In genomic region chr11:34160791-34161190, GRCh38 we compare ENCODE assay signal across 17 cellular contexts. TPM values are rescaled to one million over a fixed set of nuclear protein-coding genes. Genes with fewer than 3 reads are reported as not detected.
A peak's percentile ranks its signal among the peaks of the same experiment; 100 is the strongest.
DNase-seq lines count a peak whose midpoint lies in the region; ATAC-seq and TF ChIP-seq lines count a peak whose summit lies in the region.
"Had no signal": no experiment of that assay in that cellular context is flagged by ENCODE, and none has a peak within 500 bp of the region (broad histone marks: within the 10 kb centered on the region; RNA-seq: fewer than 3 reads in every experiment).

No MANE protein-coding gene starts in this region.

- H3K9me2 ChIP-seq in SK-N-SH, result no peaks in the 10 kb centered on the region

- H3K27ac Mint-ChIP-seq in WTC11, result no peak overlapping the region
- H3K27ac Mint-ChIP-seq: B cell; CD14-positive monocyte; CD4-positive, CD25-positive, alpha-beta regulatory T cell had no signal

- H3K4me3 ChIP-seq in SK-N-SH (ENCODE audit: low read depth in 2 of 2, low read length in 1 of 2) (no peak overlapping the region), osteoblast (ENCODE audit: insufficient read depth, low read length) (no peak overlapping the region)
- H3K4me3 ChIP-seq in BLaER1 treated with 17β-estradiol and CSF1 and Interleukin-3, amounts not matched to agents 10 nM and 100 nM, result no peak overlapping the region
- H3K4me3 ChIP-seq: A549 had no signal

- H3F3A ChIP-seq in SK-N-SH (replicated peaks; ENCODE audit: insufficient read depth), result no peaks in the 10 kb centered on the region

- no peaks in the 10 kb centered on the region for H3K9me3 ChIP-seq in SK-N-SH
- H3K9me3 ChIP-seq in BLaER1 treated with 17β-estradiol and CSF1 and Interleukin-3, amounts not matched to agents 10 nM and 100 nM (replicated peaks in 1 of 11), result no peaks in the 10 kb centered on the region
- no peaks in the 10 kb centered on the region for H3K9me3 ChIP-seq in osteoblast (ENCODE audit: low read depth, low read length)
- H3K9me3 ChIP-seq: A549 had no signal

- H3K27ac ChIP-seq in SK-N-SH (ENCODE audit: low read depth in 2 of 2, low read length in 1 of 2) (peak overlapping the region in 1 of 2 experiments; percentile 91; a peak in 2 of 4 replicates), osteoblast (ENCODE audit: low read depth, low read length) (no peak overlapping the region)
- no peak overlapping the region for H3K27ac ChIP-seq in BLaER1 treated with 17β-estradiol and CSF1 and Interleukin-3, amounts not matched to agents 10 nM and 100 nM
- H3K27ac ChIP-seq: 22Rv1, A549 had no signal

- H4K20me1 ChIP-seq in SK-N-SH (ENCODE audit: insufficient read depth) (no peaks in the 10 kb centered on the region), osteoblast (ENCODE audit: insufficient read depth, low read length) (peaks cover 12% of the 10 kb centered on the region)
- H4K20me1 ChIP-seq in BLaER1 treated with 17β-estradiol and CSF1 and Interleukin-3, amounts not matched to agents 10 nM and 100 nM, result peaks cover 0 to 21% (median 0%) of the 10 kb centered on the region in 11 experiments; a peak in 7 of 22 replicates

- no peak for TF ChIP-seq RAD21 in SK-N-SH (IDR thresholded peaks at IDR 0.05; ENCODE audit: low read length)

- peaks cover 0 to 54% of the 10 kb centered on the region in 2 experiments; a peak in 1 of 4 replicates for H3K4me1 ChIP-seq in SK-N-SH (ENCODE audit: control insufficient read depth in 1 of 2, insufficient read depth in 2 of 2, low read depth in 1 of 2, low read length in 1 of 2)
- H3K4me1 ChIP-seq in BLaER1 treated with 17β-estradiol and CSF1 and Interleukin-3, amounts not matched to agents 10 nM and 100 nM, result peaks cover 0 to 41% (median 30%) of the 10 kb centered on the region in 10 experiments; a peak in 15 of 20 replicates
- H3K4me1 ChIP-seq in osteoblast (ENCODE audit: insufficient read depth, low read length), result no peaks in the 10 kb centered on the region
- H3K4me1 ChIP-seq: A549 had no signal

- H3K9me3 Mint-ChIP-seq in WTC11, result no peaks in the 10 kb centered on the region
- H3K9me3 Mint-ChIP-seq: CD4-positive, alpha-beta memory T cell; CD4-positive, CD25-positive, alpha-beta regulatory T cell; CD8-positive, alpha-beta memory T cell had no signal

- CTCF ChIA-PET in SK-N-SH (lab: Yijun Ruan, JAX) (interaction anchor here (0.7 to 9.4 kb wide), 6 partner anchors 9 to 332 kb away, joined by 3 to 51 read pairs (median 5); no protein-coding TSS in a partner anchor), WTC11 (lab: Charles Lee) (interaction anchor here (0.8 to 2.1 kb wide), 6 partner anchors 11 to 353 kb away, joined by 3 to 8 read pairs (median 4); partner anchors contain the start of gene ELF5)

- no peak overlapping the region for H3K4me2 ChIP-seq in SK-N-SH
- H3K4me2 ChIP-seq in BLaER1 treated with 17β-estradiol and CSF1 and Interleukin-3, amounts not matched to agents 10 nM and 100 nM, result peak overlapping the region in 7 of 11 experiments; percentile 28 to 65 (median 55); a peak in 11 of 22 replicates
- no peak overlapping the region for H3K4me2 ChIP-seq in osteoblast (ENCODE audit: insufficient read depth, low read length)
- H3K4me2 ChIP-seq: A549 had no signal

- WGBS in SK-N-SH (ENCODE audit: low lambda C conversion rate), result 73% methylated on average over 16 of the region's 18 CpGs

- H3K4me1 Mint-ChIP-seq in WTC11, result no peaks in the 10 kb centered on the region
- H3K4me1 Mint-ChIP-seq: B cell had no signal

- ATAC-seq in SK-N-SH treated with all-trans-retinoic acid at 6 μM for 48 hours, result no peak; the same call in 2 of the 3 replicates
- no peak for ATAC-seq in WTC11
- ATAC-seq: A549 had no signal

- TF ChIP-seq CTCF in SK-N-SH (IDR thresholded peaks at IDR 0.05) (no peak), osteoblast (IDR thresholded peaks at IDR 0.05; ENCODE audit: extremely low read depth, low read depth, low read length) (no peak), WTC11 (IDR thresholded peaks at IDR 0.05) (no peak)

- no peaks in the 10 kb centered on the region for H3K79me2 ChIP-seq in SK-N-SH (ENCODE audit: insufficient read depth)
- H3K79me2 ChIP-seq in osteoblast (ENCODE audit: insufficient read depth, low read length), result no peaks in the 10 kb centered on the region

- no peak overlapping the region for H3K4me3 Mint-ChIP-seq in WTC11
- H3K4me3 Mint-ChIP-seq: B cell; CD4-positive, alpha-beta memory T cell; CD4-positive, CD25-positive, alpha-beta regulatory T cell; CD8-positive, alpha-beta memory T cell had no signal

- H3K27me3 Mint-ChIP-seq in WTC11 (ENCODE audit: low read depth), result no peaks in the 10 kb centered on the region
- H3K27me3 Mint-ChIP-seq: B cell; CD4-positive, alpha-beta memory T cell; CD4-positive, CD25-positive, alpha-beta regulatory T cell had no signal

- no peak overlapping the region for H3K9ac ChIP-seq in SK-N-SH
- H3K9ac ChIP-seq in BLaER1 treated with 17β-estradiol and CSF1 and Interleukin-3, amounts not matched to agents 10 nM and 100 nM, result no peak overlapping the region

- H3K36me3 Mint-ChIP-seq in WTC11, result no peaks in the 10 kb centered on the region
- H3K36me3 Mint-ChIP-seq: CD4-positive, alpha-beta memory T cell; CD4-positive, CD25-positive, alpha-beta regulatory T cell; CD8-positive, alpha-beta memory T cell had no signal

- no peak for TF ChIP-seq EP300 in SK-N-SH (IDR thresholded peaks at IDR 0.05; ENCODE audit: borderline replicate concordance in 1 of 2, low read depth in 1 of 2, low read length in 1 of 2)

- peaks cover 0 to 22% of the 10 kb centered on the region in 2 experiments for H3K36me3 ChIP-seq in SK-N-SH (replicated peaks in 1 of 2; ENCODE audit: control insufficient read depth in 1 of 2, insufficient read depth in 2 of 2, low read length in 1 of 2)
- peaks cover 0 to 18% (median 5%) of the 10 kb centered on the region in 11 experiments; a peak in 10 of 22 replicates for H3K36me3 ChIP-seq in BLaER1 treated with 17β-estradiol and CSF1 and Interleukin-3, amounts not matched to agents 10 nM and 100 nM
- H3K36me3 ChIP-seq in osteoblast (ENCODE audit: insufficient read depth, low read length), result peaks cover 7% of the 10 kb centered on the region

- H3K27me3 ChIP-seq in SK-N-SH (ENCODE audit: insufficient read depth), result no peaks in the 10 kb centered on the region
- H3K27me3 ChIP-seq in BLaER1 treated with 17β-estradiol and CSF1 and Interleukin-3, amounts not matched to agents 10 nM and 100 nM, result no peaks in the 10 kb centered on the region
- H3K27me3 ChIP-seq in osteoblast (ENCODE audit: insufficient read depth, low read length), result no peaks in the 10 kb centered on the region

- peak; percentile 76 for DNase-seq in SK-N-SH
- DNase-seq in osteoblast (ENCODE audit: insufficient read length, low spot score, missing footprints), result peak; percentile 77
- no peak for DNase-seq in WTC11 (ENCODE audit: low spot score)
- DNase-seq in T-helper 9 cell, result no peak
- DNase-seq: AML-193; C1 segment of cervical spinal cord; CD4-positive, alpha-beta memory T cell; CD4-positive, CD25-positive, alpha-beta regulatory T cell; CD8-positive, alpha-beta memory T cell; COR-L47; GF-D8 had no signal

- H2AFZ ChIP-seq in SK-N-SH (ENCODE audit: low read depth), result no peak overlapping the region
- no peak overlapping the region for H2AFZ ChIP-seq in osteoblast (ENCODE audit: low read length)

- POLR2A ChIA-PET in SK-N-SH (lab: Yijun Ruan, JAX), result interaction anchor here (0.6 to 1.7 kb wide), 6 partner anchors 11 to 205 kb away, joined by 3 to 6 read pairs (median 4); partner anchors contain the start of gene NAT10
- POLR2A ChIA-PET in WTC11 (lab: Charles Lee), result no interaction called here

TF ChIP-seq in SK-N-SH, 30 proteins besides CTCF, POLR2A, EP300 and RAD21 (continues in another document):
- TF ChIP-seq FOXJ3 (CRISPR knock-in tag; IDR thresholded peaks at IDR 0.05), result no peak
- no peak for TF ChIP-seq USF2 (IDR thresholded peaks at IDR 0.05; ENCODE audit: borderline replicate concordance, low read depth, low read length)
- no peak for TF ChIP-seq MXI1 (IDR thresholded peaks at IDR 0.05; ENCODE audit: low read depth, low read length)
- TF ChIP-seq FOXM1 (IDR thresholded peaks at IDR 0.05; ENCODE audit: low read depth), result no peak

TF ChIP-seq in SK-N-SH treated with all-trans-retinoic acid at 6 μM for 48 hours, 23 proteins besides CTCF, POLR2A, EP300 and RAD21 (continues in another document):
- TF ChIP-seq CSDC2 (CRISPR knock-in tag; IDR thresholded peaks at IDR 0.05) (no peak), TCF4 (CRISPR knock-in tag; IDR thresholded peaks at IDR 0.05; ENCODE audit: borderline replicate concordance) (no peak), RARB (CRISPR knock-in tag; IDR thresholded peaks at IDR 0.05) (no peak), GLIS3 (CRISPR knock-in tag; IDR thresholded peaks at IDR 0.05) (no peak), PPARA (CRISPR knock-in tag; IDR thresholded peaks at IDR 0.05; ENCODE audit: borderline replicate concordance) (no peak)

RNA-seq across cellular contexts. Expression of gene NAT10, which starts 55.4 kb away (rescaled TPM):
- polyA plus RNA-seq in SK-N-SH (2012; rRNA removed), result 31.0 and 38.4 TPM in 2 replicates
- 20.5 and 21.8 TPM in 2 replicates for polyA plus RNA-seq in SK-N-SH (2012; cell fraction: cytosol; rRNA removed)
- 66.1 and 70.6 TPM in 2 replicates for polyA plus RNA-seq in SK-N-SH (2012; cell fraction: nucleus; rRNA removed)
- total RNA-seq in osteoblast (19.4 and 20.6 TPM in 2 replicates), WTC11 (2021) (70.8 to 75.5 TPM (median 74.7 TPM) in 3 replicates)

Comparison
In these comparisons a context has a peak if more than half of its experiments do, and no peak if none do; other contexts are left out.
1. DNase-seq: peak in SK-N-SH (single experiment) and osteoblast (single experiment); none in WTC11 (single experiment) and T-helper 9 cell (single experiment).
2. H3K4me2 ChIP-seq: peak in BLaER1 treated with 17β-estradiol and CSF1 and Interleukin-3, amounts not matched to agents 10 nM and 100 nM (7 of 11); none in SK-N-SH (single experiment) and osteoblast (single experiment).